ENCODE assay signal across 14 cellular contexts in the genomic region with DNA sequence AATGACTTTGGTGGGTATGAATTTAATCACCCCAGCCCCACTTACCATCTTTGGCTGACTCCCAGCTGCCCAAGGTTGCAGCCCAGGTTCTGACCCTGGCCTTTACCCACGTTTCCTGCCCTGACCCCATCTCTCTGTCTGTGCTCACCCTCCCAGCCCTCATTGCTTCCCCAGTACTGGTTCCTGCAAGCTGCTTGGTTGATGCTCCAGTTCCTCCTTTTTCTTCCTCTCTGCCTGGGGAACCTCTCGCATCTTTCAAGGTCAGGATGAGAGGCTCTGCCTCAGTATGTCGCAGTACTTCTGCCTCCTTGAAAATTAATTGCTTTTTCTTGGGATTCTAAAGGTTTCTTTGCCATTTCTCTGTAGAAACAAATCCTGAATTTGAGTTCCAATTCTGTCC.
"Had no signal": no experiment of that assay in that cellular context is flagged by ENCODE, and none has a peak within 500 bp of the region (broad histone marks: within the 10 kb centered on the region; RNA-seq: fewer than 3 reads in every experiment).

No MANE protein-coding gene starts in this region.

- H3K4me3 Mint-ChIP-seq: activated CD4-positive, alpha-beta memory T cell treated with anti-CD3 and anti-CD28 coated beads, Interleukin-2, amount 10 ng/mL, durations not matched to agents 7 days and 5 days; activated CD4-positive, alpha-beta T cell treated with anti-CD3 and anti-CD28 coated beads for 36 hours; activated T-cell treated with anti-CD3 and anti-CD28 coated beads, Interleukin-2, amount 50 U/mL, for 72 hours; naive thymus-derived CD4-positive, alpha-beta T cell; stimulated activated naive CD8-positive, alpha-beta T cell treated with anti-CD3 and anti-CD28 coated beads, Interleukin-15, Interleukin-2, amounts not matched to agents 100 ng/mL and 50 ng/mL, for 24 hours had no signal

- H3K27me3 Mint-ChIP-seq: activated CD4-positive, alpha-beta T cell treated with anti-CD3 and anti-CD28 coated beads for 36 hours; stimulated activated naive CD8-positive, alpha-beta T cell treated with anti-CD3 and anti-CD28 coated beads, Interleukin-15, Interleukin-2, amounts not matched to agents 100 ng/mL and 50 ng/mL, for 24 hours had no signal

- H3K9me3 Mint-ChIP-seq: stimulated activated naive CD8-positive, alpha-beta T cell treated with anti-CD3 and anti-CD28 coated beads, Interleukin-15, Interleukin-2, amounts not matched to agents 100 ng/mL and 50 ng/mL, for 24 hours had no signal

- H3K36me3 Mint-ChIP-seq: naive thymus-derived CD4-positive, alpha-beta T cell had no signal

- H3K4me1 Mint-ChIP-seq: activated CD4-positive, alpha-beta memory T cell treated with anti-CD3 and anti-CD28 coated beads, Interleukin-2, amount 10 ng/mL, durations not matched to agents 7 days and 5 days; activated CD4-positive, alpha-beta T cell treated with anti-CD3 and anti-CD28 coated beads for 36 hours; naive thymus-derived CD4-positive, alpha-beta T cell had no signal

- ATAC-seq: activated CD4-positive, alpha-beta T cell treated with anti-CD3 and anti-CD28 coated beads for 36 hours; activated T-cell treated with anti-CD3 and anti-CD28 coated beads, Interleukin-2, amount 50 U/mL, for 72 hours; lower lobe of right lung; naive thymus-derived CD4-positive, alpha-beta T cell had no signal

- H3K27ac Mint-ChIP-seq: activated CD4-positive, alpha-beta memory T cell treated with anti-CD3 and anti-CD28 coated beads, Interleukin-2, amount 10 ng/mL, durations not matched to agents 7 days and 5 days; activated CD4-positive, alpha-beta T cell treated with anti-CD3 and anti-CD28 coated beads for 36 hours; activated T-cell treated with anti-CD3 and anti-CD28 coated beads, Interleukin-2, amount 50 U/mL, for 72 hours; naive thymus-derived CD4-positive, alpha-beta T cell; stimulated activated naive CD8-positive, alpha-beta T cell treated with anti-CD3 and anti-CD28 coated beads, Interleukin-15, Interleukin-2, amounts not matched to agents 100 ng/mL and 50 ng/mL, for 24 hours had no signal

- DNase-seq: activated CD4-positive, alpha-beta memory T cell treated with anti-CD3 and anti-CD28 coated beads, Interleukin-2, amount 10 ng/mL, durations not matched to agents 7 days and 5 days; activated CD4-positive, alpha-beta T cell treated with anti-CD3 and anti-CD28 coated beads for 36 hours; activated T-cell treated with anti-CD3 and anti-CD28 coated beads, Interleukin-2, amount 50 U/mL, for 72 hours; colonic mucosa; effector CD4-positive, alpha-beta T cell; hippocampal formation; lower lobe of right lung; naive thymus-derived CD4-positive, alpha-beta T cell; occipital lobe; stimulated activated CD4-positive, alpha-beta T cell treated with anti-CD3 and anti-CD28 coated beads, Interleukin-4, amount 100 ng/mL, for 1 hour; stimulated activated CD8-positive, alpha-beta memory T cell treated with anti-CD3 and anti-CD28 coated beads, Interleukin-4, amount 100 ng/mL, for 48 hours; T-helper 9 cell; testis had no signal
